Comparison of ENCODE assay signal across 8 cellular contexts in the genomic region with DNA sequence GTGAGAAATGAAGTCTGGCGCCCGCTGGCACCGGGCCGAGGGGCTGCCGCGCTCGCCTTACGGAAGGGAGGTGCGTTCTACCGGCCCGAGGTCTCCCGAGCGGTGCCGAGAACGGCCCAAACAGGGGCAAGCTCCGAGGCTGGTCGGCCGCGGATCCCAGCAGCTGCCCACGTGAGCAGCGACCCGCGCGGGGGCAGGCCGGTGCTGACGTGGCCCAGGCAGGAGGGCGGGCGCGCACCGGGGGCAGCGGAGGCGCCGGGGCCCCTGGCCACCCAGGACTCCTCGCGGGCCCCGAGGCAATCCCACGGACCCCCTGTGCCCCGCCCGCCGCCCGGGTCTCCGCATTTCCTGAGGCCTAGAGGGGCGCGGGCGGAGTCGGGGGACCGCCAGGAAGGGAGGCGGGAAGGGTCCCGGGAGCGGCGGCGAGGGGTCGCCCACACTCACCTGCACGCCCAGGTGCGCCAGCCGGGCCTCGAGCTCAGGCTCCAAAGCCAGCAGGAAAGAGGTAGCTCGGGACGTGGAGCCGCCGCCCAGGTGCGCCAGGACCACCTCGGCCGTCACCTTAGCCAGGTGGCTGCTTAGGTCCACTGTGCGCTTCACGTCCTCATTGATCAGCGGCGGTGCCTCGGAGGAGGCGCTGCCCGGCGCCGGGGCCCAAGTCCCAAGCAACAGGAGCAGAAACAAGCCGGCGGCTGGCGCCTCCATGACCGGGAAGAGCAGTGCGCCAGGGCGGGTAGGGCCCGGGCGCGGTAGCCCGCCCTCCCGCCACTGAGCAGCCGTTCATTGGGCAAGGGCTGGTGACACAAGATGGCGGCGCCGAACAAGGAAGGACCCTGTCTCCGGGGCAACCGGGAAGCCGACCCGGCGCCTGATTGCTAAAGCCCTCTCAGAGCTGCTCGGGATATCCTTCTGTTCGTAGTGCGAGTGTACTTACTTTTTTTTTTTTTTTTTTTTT. TPM values are rescaled to one million over a fixed set of nuclear protein-coding genes. Genes with fewer than 3 reads are reported as not detected.
DNase-seq lines count a peak whose midpoint lies in the region; ATAC-seq, FAIRE-seq and TF ChIP-seq lines count a peak whose summit lies in the region.

TSS of gene RPN1 (minus strand) at position 723 of the 955 bp plus-strand sequence. CDS start at position 705, 18 bp downstream.

- intact Hi-C loops in Caco-2 (cut with micrococcal nuclease; ENCODE audit: unreplicated experiment) = loop anchor here (2.0 kb wide), 1 partner anchor 30 kb away; no protein-coding TSS in a partner anchor

- H3K4me1 Mint-ChIP-seq in Caco-2 (ENCODE audit: low read depth, unreplicated experiment) = no peaks in the 10 kb centered on the region
- H3K4me1 Mint-ChIP-seq in effector memory CD8-positive, alpha-beta T cell (ENCODE audit: low read depth in 2 of 2) = peaks cover 32% of the 10 kb centered on the region in 2 donors

- peak; percentile 96 for ATAC-seq in GM21381 (IDR thresholded peaks at IDR 0.05; ENCODE audit: unreplicated experiment)
- ATAC-seq in effector memory CD8-positive, alpha-beta T cell (replicated peaks) = peak; percentile 92

- H3K4me3 ChIP-seq in Caco-2 (ENCODE audit: low read depth, low read length) = peak within 1 kb of the TSS; percentile 100

- no peak for TF ChIP-seq CTCF in Caco-2 (IDR thresholded peaks at IDR 0.05; ENCODE audit: insufficient read depth in 1 of 2, low read depth in 1 of 2, low read length in 1 of 2, severe bottlenecking in 1 of 2, unreplicated experiment in 1 of 2)

- POLR2A ChIA-PET in Caco-2 (lab: Charles Lee) = interaction anchor here (0.6 to 2.5 kb wide), 10 partner anchors 13 to 526 kb away, joined by 3 to 14 read pairs (median 3); partner anchors contain the start of gene RUVBL1

- H3K9me3 Mint-ChIP-seq in Caco-2 (ENCODE audit: unreplicated experiment) = no peaks in the 10 kb centered on the region
- H3K9me3 Mint-ChIP-seq in effector memory CD8-positive, alpha-beta T cell = no peaks in the 10 kb centered on the region

- peaks cover 25% of the 10 kb centered on the region for H3K36me3 Mint-ChIP-seq in Caco-2 (ENCODE audit: insufficient read depth, unreplicated experiment)
- peaks cover 30% of the 10 kb centered on the region for H3K36me3 Mint-ChIP-seq in effector memory CD8-positive, alpha-beta T cell (ENCODE audit: insufficient read depth)

- TSS peak; percentile 58 for BruUV-seq in Caco-2 (replicated peaks; lab: Mats Ljungman, UMichigan)

- peak; percentile 72 for FAIRE-seq in HTR-8/SVneo (lab: Jason Lieb, UNC)

- H3K9me3 ChIP-seq in Caco-2 = 0 out of 2 replicates have a peak, but pooled peaks cover 5% of the 10 kb centered on the region

- no peaks in the 10 kb centered on the region for H3K36me3 ChIP-seq in Caco-2 (ENCODE audit: control insufficient read depth, insufficient read depth, low read length)

- peak; percentile 96 to 97 for DNase-seq in Caco-2
- peak; percentile 94 for DNase-seq in HTR-8/SVneo (ENCODE audit: insufficient read length, low spot score)
- peak; percentile 99 for DNase-seq in NOMO-1 treated with DMSO at 0.1 percent for 48 hours (lab: John Stamatoyannopoulos, UW; ENCODE audit: unreplicated experiment)
- DNase-seq in activated CD8-positive, alpha-beta memory T cell treated with anti-CD3 and anti-CD28 coated beads for 4 hours (ENCODE audit: low read depth in 2 of 2) = peak; percentile 86 to 90
- DNase-seq in effector memory CD8-positive, alpha-beta T cell = peak; percentile 95 to 97 (median 95)
- DNase-seq in medulla oblongata (ENCODE audit: extremely low spot score) = peak; percentile 94
- peak; percentile 86 to 92 (median 87) for DNase-seq in stimulated activated CD4-positive, alpha-beta T cell treated with anti-CD3 and anti-CD28 coated beads, TNF-alpha, amount 100 ng/mL, for 48 hours (ENCODE audit: low read depth in 3 of 3)

- no peaks in the 10 kb centered on the region for H3K4me1 ChIP-seq in Caco-2

- no peaks in the 10 kb centered on the region for H3K27me3 ChIP-seq in Caco-2 (replicated peaks; ENCODE audit: control insufficient read depth, insufficient read depth, low read length)

- peak within 1 kb of the TSS; percentile 81 for H3K4me3 Mint-ChIP-seq in Caco-2 (ENCODE audit: unreplicated experiment)
- H3K4me3 Mint-ChIP-seq in effector memory CD8-positive, alpha-beta T cell = peak within 1 kb of the TSS; percentile 86

- H3K27me3 Mint-ChIP-seq in Caco-2 (ENCODE audit: insufficient read depth, unreplicated experiment) = no peaks in the 10 kb centered on the region
- H3K27me3 Mint-ChIP-seq in effector memory CD8-positive, alpha-beta T cell = no peaks in the 10 kb centered on the region

- H3K27ac Mint-ChIP-seq in Caco-2 (ENCODE audit: unreplicated experiment) = peak within 1 kb of the TSS; percentile 97
- H3K27ac Mint-ChIP-seq in effector memory CD8-positive, alpha-beta T cell = peak within 1 kb of the TSS; percentile 90 to 94

- CTCF ChIA-PET in Caco-2 (lab: Charles Lee) = interaction anchor here (1.0 to 1.4 kb wide), 4 partner anchors 30 to 126 kb away, joined by 3 to 10 read pairs (median 3); no protein-coding TSS in a partner anchor

RNA-seq across cellular contexts. Expression of gene RPN1, which starts in this region (rescaled TPM):
- 282 and 291 TPM in 2 replicates for total RNA-seq in Caco-2 (2022)

Comparison
In these comparisons a context has a peak if more than half of its experiments do, and no peak if none do; other contexts are left out.
1. Peak in every context shown above with its lines: DNase-seq, ATAC-seq and H3K4me3 ChIP-seq.